In the genomic region with DNA sequence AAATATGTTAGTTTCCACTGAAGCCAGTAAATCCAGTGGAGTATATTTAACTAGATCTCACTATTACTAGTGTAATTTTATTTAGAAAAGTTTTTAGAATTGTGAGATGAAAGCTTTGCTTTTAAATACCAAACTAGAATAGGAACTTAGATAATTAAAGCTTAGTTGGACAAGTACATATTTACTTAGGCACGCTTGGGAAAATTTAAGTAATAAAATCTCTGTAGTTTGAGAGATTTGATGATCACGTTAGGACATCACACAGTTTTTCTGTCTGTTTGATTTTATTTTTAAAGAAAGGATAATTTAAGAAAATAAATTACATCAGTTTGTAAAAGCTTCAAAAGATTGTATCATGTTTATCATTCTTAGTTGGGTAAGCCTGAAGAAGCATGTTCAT, we compare ENCODE assay signal across 30 cellular contexts.
"Had no signal": no experiment of that assay in that cellular context is flagged by ENCODE, and none has a peak within 500 bp of the region (broad histone marks: within the 10 kb centered on the region; RNA-seq: fewer than 3 reads in every experiment).

No MANE protein-coding gene starts in this region.

- ATAC-seq: activated CD4-positive, alpha-beta T cell treated with anti-CD3 and anti-CD28 coated beads for 36 hours; activated CD4-positive, CD25-positive, alpha-beta regulatory T cell treated with anti-CD3 and anti-CD28 coated beads, Interleukin-2, amount 50 U/mL, for 24 hours; activated CD8-positive, alpha-beta T cell treated with anti-CD3 and anti-CD28 coated beads, Interleukin-2, amount 10 ng/mL, durations not matched to agents 7 days and 5 days; activated naive CD8-positive, alpha-beta T cell treated with anti-CD3 and anti-CD28 coated beads, Interleukin-2, amount 50 U/mL, for 24 hours; K562; WTC11 had no signal

- H3K4me3 Mint-ChIP-seq: activated CD4-positive, alpha-beta T cell treated with anti-CD3 and anti-CD28 coated beads for 36 hours; activated CD4-positive, alpha-beta T cell treated with anti-CD3 and anti-CD28 coated beads, Interleukin-2, amount 10 ng/mL, durations not matched to agents 7 days and 5 days; activated CD8-positive, alpha-beta T cell treated with anti-CD3 and anti-CD28 coated beads, Interleukin-2, amount 10 ng/mL, durations not matched to agents 7 days and 5 days; activated naive CD8-positive, alpha-beta T cell; activated naive CD8-positive, alpha-beta T cell treated with anti-CD3 and anti-CD28 coated beads, Interleukin-2, amount 50 U/mL, for 24 hours; activated T-cell treated with anti-CD3 and anti-CD28 coated beads, Interleukin-2, amount 50 U/mL, for 24 hours; brain; WTC11 had no signal

- H3K27me3 Mint-ChIP-seq: activated CD4-positive, alpha-beta T cell treated with anti-CD3 and anti-CD28 coated beads for 36 hours; activated CD4-positive, alpha-beta T cell treated with anti-CD3 and anti-CD28 coated beads, Interleukin-2, amount 10 ng/mL, durations not matched to agents 7 days and 5 days; activated naive CD8-positive, alpha-beta T cell; activated naive CD8-positive, alpha-beta T cell treated with anti-CD3 and anti-CD28 coated beads, Interleukin-2, amount 50 U/mL, for 24 hours; activated T-cell treated with anti-CD3 and anti-CD28 coated beads, Interleukin-2, amount 50 U/mL, for 24 hours; brain had no signal

- FAIRE-seq: bronchial epithelial cell, K562, RCC 7860 had no signal

- H3K4me1 Mint-ChIP-seq: WTC11 had no signal

- H3K9me3 Mint-ChIP-seq: activated CD4-positive, alpha-beta T cell treated with anti-CD3 and anti-CD28 coated beads, Interleukin-2, amount 10 ng/mL, durations not matched to agents 7 days and 5 days; activated naive CD8-positive, alpha-beta T cell treated with anti-CD3 and anti-CD28 coated beads, Interleukin-2, amount 50 U/mL, for 24 hours; activated T-cell treated with anti-CD3 and anti-CD28 coated beads, Interleukin-2, amount 50 U/mL, for 24 hours; activated T-helper 2 cell treated with anti-CD3 and anti-CD28 coated beads, Interferon-gamma antibody, Interleukin-2, Interleukin-4, amounts not matched to agents 10 μg/mL and 5 μg/mL and 100 μg/mL, durations not matched to agents 14 hours and 24 hours and 36 hours; brain; WTC11 had no signal

- DNase-seq: activated CD4-positive, alpha-beta T cell treated with anti-CD3 and anti-CD28 coated beads for 36 hours; activated CD4-positive, alpha-beta T cell treated with anti-CD3 and anti-CD28 coated beads, Interleukin-2, amount 10 ng/mL, durations not matched to agents 7 days and 5 days; activated CD4-positive, alpha-beta T cell treated with anti-CD3 and anti-CD28 coated beads, Interleukin-2, amount 50 U/mL, for 48 hours; activated CD8-positive, alpha-beta T cell treated with anti-CD3 and anti-CD28 coated beads, Interleukin-2, amount 10 ng/mL, durations not matched to agents 7 days and 5 days; activated gamma-delta T cell; activated naive CD4-positive, alpha-beta T cell treated with Interleukin-2 at 50 U/mL for 16 hours; activated naive CD8-positive, alpha-beta T cell treated with anti-CD3 and anti-CD28 coated beads, Interleukin-2, amount 50 U/mL, for 24 hours; activated T-cell treated with anti-CD3 and anti-CD28 coated beads, Interleukin-2, amount 50 U/mL, for 24 hours; anterior cingulate cortex; caudate nucleus; cerebellar nuclear complex; NCI-H1105; NCI-H1417 treated with DMSO at 0.1 percent for 48 hours; NCI-H2029; NCI-H345; NCI-H524 treated with DMSO at 0.1 percent for 48 hours; NCI-H748 treated with DMSO at 0.1 percent for 48 hours; NK-92 treated with Interleukin-12 subunit alpha and Interleukin-12 subunit beta, amount 100 ng/mL, for 24 hours; PC-9; Right ventricle myocardium superior; T1000 had no signal

- H3K27ac ChIP-seq: PC-9, RWPE1 had no signal

- H3K27ac Mint-ChIP-seq: activated CD4-positive, alpha-beta T cell treated with anti-CD3 and anti-CD28 coated beads for 36 hours; activated CD4-positive, alpha-beta T cell treated with anti-CD3 and anti-CD28 coated beads, Interleukin-2, amount 10 ng/mL, durations not matched to agents 7 days and 5 days; activated CD8-positive, alpha-beta T cell treated with anti-CD3 and anti-CD28 coated beads, Interleukin-2, amount 10 ng/mL, durations not matched to agents 7 days and 5 days; activated naive CD8-positive, alpha-beta T cell treated with anti-CD3 and anti-CD28 coated beads, Interleukin-2, amount 50 U/mL, for 24 hours; activated T-cell treated with anti-CD3 and anti-CD28 coated beads, Interleukin-2, amount 50 U/mL, for 24 hours; activated T-helper 2 cell treated with anti-CD3 and anti-CD28 coated beads, Interferon-gamma antibody, Interleukin-2, Interleukin-4, amounts not matched to agents 10 μg/mL and 5 μg/mL and 100 μg/mL, durations not matched to agents 14 hours and 24 hours and 36 hours had no signal
